In genomic region chr17:39939588-39940419, GRCh38 we compare ENCODE assay signal across 7 cellular contexts. TPM values are rescaled to one million over a fixed set of nuclear protein-coding genes. Genes with fewer than 3 reads are reported as not detected.
DNase-seq lines count a peak whose midpoint lies in the region; ATAC-seq, FAIRE-seq and TF ChIP-seq lines count a peak whose summit lies in the region.

No MANE protein-coding gene starts in this region.

- H3K9ac ChIP-seq in H9 (ENCODE audit: extremely low read depth, insufficient read length, low read length), result no peak overlapping the region
- peak overlapping the region in 1 of 2 experiments; percentile 61; a peak in 2 of 4 replicates for H3K9ac ChIP-seq in K562 (ENCODE audit: insufficient read depth in 1 of 2, low read depth in 2 of 2, low read length in 2 of 2)

- no peak overlapping the region for H3K23ac ChIP-seq in H9 (ENCODE audit: insufficient read length, low read depth, low read length)

- peak; percentile 40; the same call in 2 of the 3 replicates for TF ChIP-seq CTCF in H9 (conservative IDR thresholded peaks at IDR 0.05)
- TF ChIP-seq CTCF in K562 (IDR thresholded peaks at IDR 0.05 in 2 of 3, conservative IDR thresholded peaks at IDR 0.05 in 1 of 3; ENCODE audit: insufficient read depth in 2 of 3, low read depth in 1 of 3, low read length in 3 of 3), result peak; percentile 65 to 85 (median 73)

- no peak overlapping the region for H4K5ac ChIP-seq in H9 (ENCODE audit: insufficient read length, low read depth, low read length)

- no peaks in the 10 kb centered on the region; the same call in 1 of the 2 replicates for H3K4me1 ChIP-seq in H9 (ENCODE audit: insufficient read depth, low read length)
- peaks cover 21 to 24% of the 10 kb centered on the region in 2 experiments for H3K4me1 ChIP-seq in K562 (replicated peaks in 1 of 2; ENCODE audit: control insufficient read depth in 2 of 2, insufficient read depth in 2 of 2, low read length in 2 of 2)

- no peaks in the 10 kb centered on the region for H3K23me2 ChIP-seq in H9 (ENCODE audit: insufficient read length, low read depth, low read length, poor library complexity, severe bottlenecking)

- no peak overlapping the region for H2BK5ac ChIP-seq in H9 (ENCODE audit: insufficient read length, low read length)

- H3K9me1 ChIP-seq in K562 (ENCODE audit: control insufficient read depth, insufficient read depth, low read length), result no peaks in the 10 kb centered on the region

- H3K79me2 ChIP-seq in H9 (ENCODE audit: insufficient read depth, low read length), result no peaks in the 10 kb centered on the region
- H3K79me2 ChIP-seq in K562 (ENCODE audit: control insufficient read depth, insufficient read depth, low read length), result no peaks in the 10 kb centered on the region

- no peak overlapping the region for H3K4me2 ChIP-seq in H9 (ENCODE audit: insufficient read depth, insufficient read length, low read length)
- peak overlapping the region; percentile 56 for H3K4me2 ChIP-seq in K562 (ENCODE audit: insufficient read depth, low read length)

- no peak for TF ChIP-seq POLR2A in K562 (conservative IDR thresholded peaks at IDR 0.05)

- no CpG with 5 or more reads among the region's 6 CpGs for WGBS in H9 (ENCODE audit: extremely low coverage, insufficient read length, low lambda C conversion rate)
- WGBS in K562 (ENCODE audit: insufficient coverage, low coverage, missing lambda C conversion rate), result 26% methylated on average over 6 of the region's 6 CpGs

- H3K14ac ChIP-seq in H9 (ENCODE audit: insufficient read depth, low read length), result no peak overlapping the region

- no peak overlapping the region for H2BK15ac ChIP-seq in H9 (ENCODE audit: low read depth, low read length)

- DNase-seq in GM04503 (ENCODE audit: low read depth) (peak; percentile 60), H9 (no peak), OCI-M1 (lab: John Stamatoyannopoulos, UW) (peak; percentile 78), K562 (ENCODE audit: extremely low read depth in 1 of 4, low spot score in 3 of 4) (peak; percentile 47 to 60 (median 56)), myocyte (ENCODE audit: low read depth) (peak; percentile 62), hippocampal formation (lab: John Stamatoyannopoulos, UW) (no peak)

- no peak overlapping the region for H2AFZ ChIP-seq in H9 (ENCODE audit: low read length)
- peak overlapping the region; percentile 79 for H2AFZ ChIP-seq in K562 (ENCODE audit: low read depth, low read length)

- intact Hi-C loops in K562 (cut with micrococcal nuclease), result loop anchor here (1.0 kb wide), 1 partner anchor 40 kb away; the partner anchor contains the start of gene PSMD3

- no peak overlapping the region for H3K4me3 Mint-ChIP-seq in H9

- H4K20me1 ChIP-seq in H9 (ENCODE audit: control insufficient read depth, insufficient read depth, insufficient read length) (no peaks in the 10 kb centered on the region), K562 (replicated peaks; ENCODE audit: control insufficient read depth, insufficient read depth, low read length) (0 out of 2 replicates have a peak, but pooled peaks cover 3% of the 10 kb centered on the region)

- POLR2A ChIA-PET in K562 (lab: Yijun Ruan, JAX), result interaction anchor here (0.6 to 1.5 kb wide), 5 partner anchors 9 to 412 kb away, joined by 3 to 5 read pairs (median 4); partner anchors contain the start of gene PSMD3

- peak; percentile 25 to 55; a peak in 3 of 4 replicates for TF ChIP-seq RAD21 in K562 (CRISPR knock-in tag; conservative IDR thresholded peaks at IDR 0.05 in 1 of 2, IDR thresholded peaks at IDR 0.05 in 1 of 2)

- H3K36me3 ChIP-seq in K562 (ENCODE audit: control insufficient read depth, insufficient read depth, low read length), result no peaks in the 10 kb centered on the region

- H3K27me3 ChIP-seq in H9 (ENCODE audit: insufficient read depth, low read length) (no peaks in the 10 kb centered on the region), K562 (ENCODE audit: control insufficient read depth in 2 of 2, insufficient read depth in 2 of 2, low read length in 2 of 2) (peaks cover 4 to 7% of the 10 kb centered on the region in 2 experiments; a peak in 4 of 5 replicates)

- H3K4ac ChIP-seq in H9 (ENCODE audit: low read depth, low read length), result no peak overlapping the region

- no peaks in the 10 kb centered on the region for H3K79me1 ChIP-seq in H9 (ENCODE audit: insufficient read depth, low read depth, low read length, poor library complexity, severe bottlenecking)

- no peak overlapping the region for H3K27ac Mint-ChIP-seq in H9

- CTCF ChIA-PET in K562 (lab: Yijun Ruan, JAX; ENCODE audit: low intra/inter-chr PET ratio), result interaction anchor here (1.6 to 1.8 kb wide), 2 partner anchors 19 to 40 kb away, joined by 4 to 7 read pairs; partner anchors contain the start of gene PSMD3

- in situ Hi-C loops in K562 (cut with MboI), result no loop called here

- peak; percentile 82 for FAIRE-seq in K562 (lab: Jason Lieb, UNC)

- H3K27me3 Mint-ChIP-seq in H9 (ENCODE audit: low read depth), result peaks cover 9% of the 10 kb centered on the region

- TF ChIP-seq EP300 in K562 (IDR thresholded peaks at IDR 0.05; ENCODE audit: low read length), result 0 out of 2 replicates have a peak, but pooled peaks have one; percentile 23

- H4K8ac ChIP-seq in H9 (replicated peaks; ENCODE audit: insufficient read length, low read depth, low read length), result no peak overlapping the region

- H3K9me3 ChIP-seq in H9 (ENCODE audit: control insufficient read depth, low read depth, low read length) (no peaks in the 10 kb centered on the region), K562 (replicated peaks; ENCODE audit: control insufficient read depth, insufficient read depth, low read depth, low read length) (no peaks in the 10 kb centered on the region)

- BruUV-seq in K562 (replicated peaks; lab: Mats Ljungman, UMichigan), result no TSS peak

- H3K36me3 Mint-ChIP-seq in H9 (ENCODE audit: insufficient read depth in 1 of 3, low read depth in 3 of 3), result no peaks in the 10 kb centered on the region

- no peak overlapping the region for H2AK5ac ChIP-seq in H9 (ENCODE audit: insufficient read length, low read length)

- H2BK120ac ChIP-seq in H9 (ENCODE audit: low read depth, low read length, poor library complexity, severe bottlenecking), result no peak overlapping the region

- H4K91ac ChIP-seq in H9 (ENCODE audit: insufficient read length, low read depth, low read length), result no peak overlapping the region

- no peak overlapping the region for H3K4me3 ChIP-seq in K562

- H3T11ph ChIP-seq in H9 (ENCODE audit: low read length), result no peak overlapping the region

- H3K9me3 Mint-ChIP-seq in H9, result no peaks in the 10 kb centered on the region

- no peak overlapping the region for H3K18ac ChIP-seq in H9 (ENCODE audit: insufficient read length, low read depth, low read length)

- H2BK20ac ChIP-seq in H9 (ENCODE audit: low read depth, low read length, poor library complexity, severe bottlenecking), result no peak overlapping the region

- peaks cover 0 to 16% of the 10 kb centered on the region in 2 experiments; a peak in 2 of 4 replicates for H3K4me1 Mint-ChIP-seq in H9

- no peak overlapping the region for H2BK12ac ChIP-seq in H9 (ENCODE audit: insufficient read length, low read depth, low read length)

- no peak overlapping the region for H3K56ac ChIP-seq in H9 (ENCODE audit: insufficient read length, low read depth, low read length)

- peak; percentile 86 for ATAC-seq in K562
- no peak for ATAC-seq in HG02571 (IDR thresholded peaks at IDR 0.05; ENCODE audit: unreplicated experiment)

- H3K27ac ChIP-seq in H9 (ENCODE audit: insufficient read length, low read depth, low read length) (no peak overlapping the region), K562 (ENCODE audit: extremely low read depth, low read depth, low read length) (peak overlapping the region; percentile 47; the same call in 2 of the 3 replicates)

RNA-seq across cellular contexts. Expression of gene LRRC3C, which starts 12.3 kb away (rescaled TPM):
- total RNA-seq in H9 (2021) (not detected in 2 replicates), K562 (2014; rRNA removed) (not detected in 2 replicates), K562 (2014; rRNA removed; fragmentation: Illumina TruSeq; extraction: Trizol) (not detected in 2 replicates), K562 (2015; rRNA removed; fragmentation: Illumina TruSeq; extraction: Trizol) (not detected in 2 replicates), K562 (2021) (not detected in 2 replicates), myocyte (not detected in 2 replicates)
- total RNA-seq in K562 (2011; cell fraction: chromatin; rRNA removed; ENCODE audit: low replicate concordance), result not detected in 2 replicates
- total RNA-seq in K562 (2011; cell fraction: nucleolus; rRNA removed), result not detected in 2 replicates
- total RNA-seq in K562 (2011; cell fraction: nucleoplasm; rRNA removed), result not detected in 2 replicates
- polyA plus RNA-seq in K562 (2011; rRNA removed) (not detected in 2 replicates), K562 (2014; fragmentation: Illumina TruSeq; extraction: Trizol) (not detected in 2 replicates), K562 (2014; fragmentation: Nextera tagmentation; extraction: Ambion mirVana) (not detected), K562 (2014; rRNA removed) (not detected in 2 replicates)
- polyA plus RNA-seq in K562 (2011; cell fraction: cytosol; rRNA removed), result not detected in 2 replicates
- polyA plus RNA-seq in K562 (2011; cell fraction: nucleus; rRNA removed), result not detected in 2 replicates
- not detected in 2 replicates for polyA plus RNA-seq in K562 (2012)
- polyA minus RNA-seq in K562 (2011; rRNA and poly(A)+ RNA removed), result not detected in 2 replicates
- polyA minus RNA-seq in K562 (2011; cell fraction: cytosol; rRNA and poly(A)+ RNA removed), result not detected in 2 replicates
- polyA minus RNA-seq in K562 (2011; cell fraction: nucleus; rRNA and poly(A)+ RNA removed), result not detected in 2 replicates
- not detected for polyA plus RNA-seq in myocyte (2012)

RNA-seq across cellular contexts. Expression of gene ORMDL3, which starts 12.4 kb away (rescaled TPM):
- total RNA-seq in H9 (2021) (58.6 and 63.3 TPM in 2 replicates), K562 (2014; rRNA removed) (21.6 and 30.7 TPM in 2 replicates), K562 (2014; rRNA removed; fragmentation: Illumina TruSeq; extraction: Trizol) (27.1 and 27.7 TPM in 2 replicates), K562 (2015; rRNA removed; fragmentation: Illumina TruSeq; extraction: Trizol) (34.2 and 36.9 TPM in 2 replicates), K562 (2021) (16.9 and 23.8 TPM in 2 replicates), myocyte (34.7 and 37.7 TPM in 2 replicates)
- 30.8 and 69.1 TPM in 2 replicates for total RNA-seq in K562 (2011; cell fraction: chromatin; rRNA removed; ENCODE audit: low replicate concordance)
- 46.8 and 47.9 TPM in 2 replicates for total RNA-seq in K562 (2011; cell fraction: nucleolus; rRNA removed)
- total RNA-seq in K562 (2011; cell fraction: nucleoplasm; rRNA removed), result 44.6 and 60.4 TPM in 2 replicates
- polyA plus RNA-seq in K562 (2011; rRNA removed) (38.2 and 57.4 TPM in 2 replicates), K562 (2014; fragmentation: Illumina TruSeq; extraction: Trizol) (26.7 and 32.9 TPM in 2 replicates), K562 (2014; fragmentation: Nextera tagmentation; extraction: Ambion mirVana) (1 to 10 TPM; 2.7 to 4.6 TPM), K562 (2014; rRNA removed) (29.5 and 31.9 TPM in 2 replicates)
- 46.5 and 67.4 TPM in 2 replicates for polyA plus RNA-seq in K562 (2011; cell fraction: cytosol; rRNA removed)
- 37.3 and 55.5 TPM in 2 replicates for polyA plus RNA-seq in K562 (2011; cell fraction: nucleus; rRNA removed)
- polyA plus RNA-seq in K562 (2012), result 29.5 and 36.7 TPM in 2 replicates
- polyA minus RNA-seq in K562 (2011; rRNA and poly(A)+ RNA removed), result 11.7 and 20.6 TPM in 2 replicates
- polyA minus RNA-seq in K562 (2011; cell fraction: cytosol; rRNA and poly(A)+ RNA removed), result 7.9 and 24.2 TPM in 2 replicates
- polyA minus RNA-seq in K562 (2011; cell fraction: nucleus; rRNA and poly(A)+ RNA removed), result 13.4 and 18.8 TPM in 2 replicates
- 101 TPM for polyA plus RNA-seq in myocyte (2012)

RNA-seq across cellular contexts. Expression of gene GSDMB, which starts 21.4 kb away (rescaled TPM):
- total RNA-seq in H9 (2021) (6.6 and 8.5 TPM in 2 replicates), K562 (2014; rRNA removed) (1.8 and 2.3 TPM in 2 replicates), K562 (2014; rRNA removed; fragmentation: Illumina TruSeq; extraction: Trizol) (2.6 and 2.8 TPM in 2 replicates), K562 (2015; rRNA removed; fragmentation: Illumina TruSeq; extraction: Trizol) (2.1 TPM in 2 replicates), K562 (2021) (1.5 and 2.1 TPM in 2 replicates), myocyte (1.1 and 1.8 TPM in 2 replicates)
- 38.1 and 46.5 TPM in 2 replicates for total RNA-seq in K562 (2011; cell fraction: chromatin; rRNA removed; ENCODE audit: low replicate concordance)
- 16.2 and 17.1 TPM in 2 replicates for total RNA-seq in K562 (2011; cell fraction: nucleolus; rRNA removed)
- total RNA-seq in K562 (2011; cell fraction: nucleoplasm; rRNA removed), result 31.9 and 49.0 TPM in 2 replicates
- polyA plus RNA-seq in K562 (2011; rRNA removed) (5.3 and 6.1 TPM in 2 replicates), K562 (2014; fragmentation: Illumina TruSeq; extraction: Trizol) (2.2 and 3.0 TPM in 2 replicates), K562 (2014; fragmentation: Nextera tagmentation; extraction: Ambion mirVana) (under 1 TPM; 0.49 to 0.95 TPM), K562 (2014; rRNA removed) (3.2 and 4.6 TPM in 2 replicates)
- polyA plus RNA-seq in K562 (2011; cell fraction: cytosol; rRNA removed), result 1.2 and 1.8 TPM in 2 replicates
- polyA plus RNA-seq in K562 (2011; cell fraction: nucleus; rRNA removed), result 30.6 and 32.1 TPM in 2 replicates
- 3.0 and 12.4 TPM in 2 replicates for polyA plus RNA-seq in K562 (2012)
- polyA minus RNA-seq in K562 (2011; rRNA and poly(A)+ RNA removed), result 2.2 and 4.8 TPM in 2 replicates
- 0.73 TPM in 1 of 2 replicates, not detected in the other for polyA minus RNA-seq in K562 (2011; cell fraction: cytosol; rRNA and poly(A)+ RNA removed)
- polyA minus RNA-seq in K562 (2011; cell fraction: nucleus; rRNA and poly(A)+ RNA removed), result 4.2 and 5.3 TPM in 2 replicates
- 4.4 TPM for polyA plus RNA-seq in myocyte (2012)

RNA-seq across cellular contexts. Expression of gene GSDMA, which starts 23.0 kb away (rescaled TPM):
- total RNA-seq in H9 (2021) (not detected in 2 replicates), K562 (2014; rRNA removed) (not detected in 2 replicates), K562 (2014; rRNA removed; fragmentation: Illumina TruSeq; extraction: Trizol) (0.07 TPM in 1 of 2 replicates, not detected in the other), K562 (2015; rRNA removed; fragmentation: Illumina TruSeq; extraction: Trizol) (0.07 TPM in 1 of 2 replicates, not detected in the other), K562 (2021) (0.09 TPM in 1 of 2 replicates, not detected in the other), myocyte (not detected in 2 replicates)
- total RNA-seq in K562 (2011; cell fraction: chromatin; rRNA removed; ENCODE audit: low replicate concordance), result not detected in 2 replicates
- not detected in 2 replicates for total RNA-seq in K562 (2011; cell fraction: nucleolus; rRNA removed)
- total RNA-seq in K562 (2011; cell fraction: nucleoplasm; rRNA removed), result not detected in 2 replicates
- polyA plus RNA-seq in K562 (2011; rRNA removed) (0.04 and 0.06 TPM in 2 replicates), K562 (2014; fragmentation: Illumina TruSeq; extraction: Trizol) (0.12 and 0.13 TPM in 2 replicates), K562 (2014; fragmentation: Nextera tagmentation; extraction: Ambion mirVana) (under 1 TPM; 0.04 to 0.06 TPM), K562 (2014; rRNA removed) (0.07 TPM in 1 of 2 replicates, not detected in the other)
- 0.06 and 0.10 TPM in 2 replicates for polyA plus RNA-seq in K562 (2011; cell fraction: cytosol; rRNA removed)
- polyA plus RNA-seq in K562 (2011; cell fraction: nucleus; rRNA removed), result 0.11 TPM in 1 of 2 replicates, not detected in the other
- 0.08 TPM in 2 replicates for polyA plus RNA-seq in K562 (2012)
- not detected in 2 replicates for polyA minus RNA-seq in K562 (2011; rRNA and poly(A)+ RNA removed)
- not detected in 2 replicates for polyA minus RNA-seq in K562 (2011; cell fraction: cytosol; rRNA and poly(A)+ RNA removed)
- polyA minus RNA-seq in K562 (2011; cell fraction: nucleus; rRNA and poly(A)+ RNA removed), result not detected in 2 replicates
- not detected for polyA plus RNA-seq in myocyte (2012)

RNA-seq across cellular contexts. Expression of gene PSMD3, which starts 40.8 kb away (rescaled TPM):
- total RNA-seq in H9 (2021), result 174 and 177 TPM in 2 replicates
- total RNA-seq in K562 (2011; cell fraction: chromatin; rRNA removed; ENCODE audit: low replicate concordance), result 82.2 and 185 TPM in 2 replicates
- 141 and 157 TPM in 2 replicates for total RNA-seq in K562 (2011; cell fraction: nucleolus; rRNA removed)
- 125 and 145 TPM in 2 replicates for total RNA-seq in K562 (2011; cell fraction: nucleoplasm; rRNA removed)
- total RNA-seq in K562 (2014; rRNA removed), result 228 and 254 TPM in 2 replicates
- 109 and 120 TPM in 2 replicates for total RNA-seq in K562 (2014; rRNA removed; fragmentation: Illumina TruSeq; extraction: Trizol)
- 135 and 138 TPM in 2 replicates for total RNA-seq in K562 (2015; rRNA removed; fragmentation: Illumina TruSeq; extraction: Trizol)
- total RNA-seq in K562 (2021), result 232 and 251 TPM in 2 replicates
- 95.3 and 113 TPM in 2 replicates for polyA plus RNA-seq in K562 (2011; rRNA removed)
- polyA plus RNA-seq in K562 (2011; cell fraction: cytosol; rRNA removed), result 99.5 and 218 TPM in 2 replicates
- 118 and 158 TPM in 2 replicates for polyA plus RNA-seq in K562 (2011; cell fraction: nucleus; rRNA removed)
- polyA plus RNA-seq in K562 (2012), result 209 and 221 TPM in 2 replicates
- polyA plus RNA-seq in K562 (2014; fragmentation: Illumina TruSeq; extraction: Trizol), result 241 and 262 TPM in 2 replicates
- polyA plus RNA-seq in K562 (2014; fragmentation: Nextera tagmentation; extraction: Ambion mirVana), result 1 to 10 TPM; 2.0 to 2.8 TPM
- 180 and 183 TPM in 2 replicates for polyA plus RNA-seq in K562 (2014; rRNA removed)
- 70.8 and 115 TPM in 2 replicates for polyA minus RNA-seq in K562 (2011; rRNA and poly(A)+ RNA removed)
- polyA minus RNA-seq in K562 (2011; cell fraction: cytosol; rRNA and poly(A)+ RNA removed), result 65.7 and 104 TPM in 2 replicates
- polyA minus RNA-seq in K562 (2011; cell fraction: nucleus; rRNA and poly(A)+ RNA removed), result 34.9 and 40.7 TPM in 2 replicates
- total RNA-seq in myocyte, result 171 and 186 TPM in 2 replicates
- 137 TPM for polyA plus RNA-seq in myocyte (2012)

Comparison
In these comparisons a context has a peak if more than half of its experiments do, and no peak if none do; other contexts are left out.
1. DNase-seq: peak in GM04503 (single experiment), OCI-M1 (single experiment), K562 (4 of 4) and myocyte (single experiment); none in H9 (single experiment) and hippocampal formation (0 of 2).